In the genomic region with DNA sequence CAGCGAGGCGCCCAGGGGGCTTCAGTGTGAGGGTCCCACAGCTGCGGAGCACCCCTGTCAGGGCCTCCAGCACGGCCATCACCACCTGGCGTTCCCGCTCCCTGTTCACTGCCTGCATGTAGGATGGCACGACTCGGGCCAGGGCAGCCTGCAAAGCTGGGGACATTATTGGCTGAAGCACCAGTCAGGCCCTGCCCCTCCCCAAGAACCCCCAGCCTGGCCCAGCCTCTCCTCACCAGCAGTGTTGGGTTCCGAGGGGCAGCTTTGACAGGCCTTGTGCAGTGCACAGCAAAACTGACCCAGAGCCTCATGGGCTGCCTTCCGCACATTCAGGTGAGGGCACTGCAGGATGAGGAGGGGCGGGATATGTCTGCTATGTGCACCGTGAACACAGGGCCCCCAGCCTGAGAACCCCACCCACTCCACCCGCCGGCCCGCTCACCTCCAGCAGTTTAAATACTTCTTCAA, we compare ENCODE assay signal across 1 cellular context.
A peak's percentile ranks its signal among the peaks of the same experiment; 100 is the strongest.
TF ChIP-seq lines count a peak whose summit lies in the region.

No MANE protein-coding gene starts in this region.

TF ChIP-seq in K562, 482 proteins besides CTCF, POLR2A, EP300 and RAD21:
- TF ChIP-seq POLR2G (IDR thresholded peaks at IDR 0.05; ENCODE audit: low read depth, low read length), result peak; percentile 60
- TF ChIP-seq, protein P1, sequence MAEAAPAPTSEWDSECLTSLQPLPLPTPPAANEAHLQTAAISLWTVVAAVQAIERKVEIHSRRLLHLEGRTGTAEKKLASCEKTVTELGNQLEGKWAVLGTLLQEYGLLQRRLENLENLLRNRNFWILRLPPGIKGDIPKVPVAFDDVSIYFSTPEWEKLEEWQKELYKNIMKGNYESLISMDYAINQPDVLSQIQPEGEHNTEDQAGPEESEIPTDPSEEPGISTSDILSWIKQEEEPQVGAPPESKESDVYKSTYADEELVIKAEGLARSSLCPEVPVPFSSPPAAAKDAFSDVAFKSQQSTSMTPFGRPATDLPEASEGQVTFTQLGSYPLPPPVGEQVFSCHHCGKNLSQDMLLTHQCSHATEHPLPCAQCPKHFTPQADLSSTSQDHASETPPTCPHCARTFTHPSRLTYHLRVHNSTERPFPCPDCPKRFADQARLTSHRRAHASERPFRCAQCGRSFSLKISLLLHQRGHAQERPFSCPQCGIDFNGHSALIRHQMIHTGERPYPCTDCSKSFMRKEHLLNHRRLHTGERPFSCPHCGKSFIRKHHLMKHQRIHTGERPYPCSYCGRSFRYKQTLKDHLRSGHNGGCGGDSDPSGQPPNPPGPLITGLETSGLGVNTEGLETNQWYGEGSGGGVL (CRISPR knock-in tag; IDR thresholded peaks at IDR 0.05), result no peak
- TF ChIP-seq RBFOX2 (IDR thresholded peaks at IDR 0.05; ENCODE audit: low read depth, low read length), result peak; percentile 42
